ENCODE assay signal across 6 cellular contexts in the genomic region with DNA sequence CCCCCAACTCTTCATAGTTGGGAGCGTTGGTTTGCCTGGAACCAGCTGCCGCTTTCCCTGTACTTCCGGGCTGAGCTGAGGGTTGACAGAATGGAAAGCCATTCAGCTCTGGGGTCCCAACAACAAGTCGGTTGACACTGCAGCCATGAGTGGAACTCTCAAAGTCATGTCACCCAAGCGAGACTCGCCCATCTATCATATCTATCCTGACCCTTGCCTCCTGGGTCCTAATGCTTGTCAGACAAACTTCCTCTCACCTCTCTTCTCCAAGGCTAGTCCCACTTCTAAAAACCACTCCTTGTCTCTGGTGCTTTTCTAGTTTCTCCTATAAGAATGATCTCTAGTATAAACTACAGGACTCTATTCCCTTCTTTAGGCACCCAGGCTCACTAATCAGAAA. TPM values are rescaled to one million over a fixed set of nuclear protein-coding genes. Genes with fewer than 3 reads are reported as not detected.
DNase-seq lines count a peak whose midpoint lies in the region; ATAC-seq, FAIRE-seq and TF ChIP-seq lines count a peak whose summit lies in the region.
"Not testable (repeated sequence)": the region's sequence is repeated elsewhere in the genome, so short reads cannot be mapped to it uniquely, and the experiment has no call there.

No MANE protein-coding gene starts in this region.

- not testable (repeated sequence) for H3K9me2 ChIP-seq in GM23338 (ENCODE audit: insufficient read depth)

- 74% methylated on average over 6 of the region's 6 CpGs; no CpG with 5 or more reads in 1 of the 2 experiments for WGBS in H1 (ENCODE audit: extremely low coverage in 1 of 2, insufficient coverage in 1 of 2, insufficient read length in 1 of 2, insufficient replicate concordance in 2 of 2, low coverage in 1 of 2, low lambda C conversion rate in 2 of 2, missing lambda C conversion rate in 1 of 2), 2 experiments

- not testable (repeated sequence) for H3K9me3 Mint-ChIP-seq in GM23338; endothelial cell (ENCODE audit: unreplicated experiment); nephron
- H3K9me3 Mint-ChIP-seq in WTC11 = peaks cover 26% of the 10 kb centered on the region

- H4K20me1 ChIP-seq in GM23338 (replicated peaks; ENCODE audit: insufficient read depth); H1 (replicated peaks in 1 of 2; ENCODE audit: control insufficient read depth in 1 of 2, insufficient read depth in 2 of 2, low read length in 2 of 2): not testable (repeated sequence)

- not testable (repeated sequence) for H2AK5ac ChIP-seq in H1 (ENCODE audit: low read depth, low read length)

- H3K27me3 Mint-ChIP-seq in GM23338 (ENCODE audit: insufficient read depth, low read depth, poor library complexity) = peaks cover 24% of the 10 kb centered on the region
- H3K27me3 Mint-ChIP-seq in WTC11 (ENCODE audit: low read depth) = peaks cover 58% of the 10 kb centered on the region
- not testable (repeated sequence) for H3K27me3 Mint-ChIP-seq in endothelial cell (ENCODE audit: unreplicated experiment); nephron (ENCODE audit: low read depth)

- POLR2A ChIA-PET in WTC11 (lab: Charles Lee) = not testable (repeated sequence)
- POLR2A ChIA-PET in H1 (lab: Charles Lee; ENCODE audit: partially characterized antibody) = interaction anchor here (1.3 kb wide), 1 partner anchor 45 kb away, joined by 3 read pairs; no protein-coding TSS in a partner anchor

- not testable (repeated sequence) for H2BK5ac ChIP-seq in H1 (ENCODE audit: low read depth, low read length)

- H2BK20ac ChIP-seq in H1 (ENCODE audit: low read length) = not testable (repeated sequence)

- H2BK15ac ChIP-seq in H1 (ENCODE audit: low read length) = not testable (repeated sequence)

- not testable (repeated sequence) for TF ChIP-seq CTCF in GM23338 (conservative IDR thresholded peaks at IDR 0.05; ENCODE audit: low read depth in 2 of 2); WTC11 (IDR thresholded peaks at IDR 0.05); H1 (IDR thresholded peaks at IDR 0.05; ENCODE audit: control extremely low read depth in 1 of 3, insufficient read depth in 1 of 3, low read depth in 1 of 3, low read length in 3 of 3); endothelial cell (IDR thresholded peaks at IDR 0.05; ENCODE audit: unreplicated experiment); nephron (IDR thresholded peaks at IDR 0.05; ENCODE audit: unreplicated experiment in 3 of 3)

- not testable (repeated sequence) for H3K79me2 ChIP-seq in GM23338 (replicated peaks; ENCODE audit: insufficient read depth); H1 (ENCODE audit: control insufficient read depth in 1 of 2, insufficient read depth in 2 of 2, low read length in 2 of 2)

- H3K4me3 Mint-ChIP-seq in GM23338; endothelial cell (ENCODE audit: unreplicated experiment); nephron: not testable (repeated sequence)
- peak overlapping the region; percentile 48; the same call in 1 of the 2 replicates for H3K4me3 Mint-ChIP-seq in WTC11

- H4K91ac ChIP-seq in H1 (replicated peaks; ENCODE audit: insufficient read length, low read length) = not testable (repeated sequence)

- TF ChIP-seq POLR2A in H1 (IDR thresholded peaks at IDR 0.05; ENCODE audit: control extremely low read depth in 1 of 2, low read depth in 2 of 2, low read length in 2 of 2) = not testable (repeated sequence)

- H3K36me3 Mint-ChIP-seq in GM23338 (ENCODE audit: low read depth); endothelial cell (ENCODE audit: low read depth, unreplicated experiment); nephron (ENCODE audit: low read depth): not testable (repeated sequence)
- H3K36me3 Mint-ChIP-seq in WTC11 = peaks cover 13% of the 10 kb centered on the region

- H3K23me2 ChIP-seq in H1 (ENCODE audit: low read depth, low read length) = not testable (repeated sequence)

- ATAC-seq in GM23338, WTC11: not testable (repeated sequence)

- not testable (repeated sequence) for TF ChIP-seq RAD21 in H1 (IDR thresholded peaks at IDR 0.05 in 1 of 2, conservative IDR thresholded peaks at IDR 0.05 in 1 of 2; ENCODE audit: low read depth in 2 of 2, low read length in 2 of 2)

- H3K18ac ChIP-seq in H1 (ENCODE audit: extremely low read depth, low read length) = peak overlapping the region; percentile 24; the same call in 1 of the 2 replicates

- H2BK12ac ChIP-seq in H1 (ENCODE audit: low read depth, low read length) = 0 out of 2 replicates have a peak overlapping the region, but pooled peaks have one; percentile 68

- not testable (repeated sequence) for H3K56ac ChIP-seq in H1 (replicated peaks; ENCODE audit: insufficient read length, low read depth, low read length)

- not testable (repeated sequence) for H3K9me3 ChIP-seq in H1 (ENCODE audit: insufficient read depth in 2 of 2, low read depth in 1 of 2, low read length in 1 of 2); iPS-20b (ENCODE audit: insufficient read depth, low read depth, low read length)

- H3K27ac ChIP-seq in GM23338 (ENCODE audit: low read depth); H1 (ENCODE audit: low read depth, low read length); iPS-20b (ENCODE audit: low read length): not testable (repeated sequence)

- H3K14ac ChIP-seq in H1 (ENCODE audit: insufficient read length) = not testable (repeated sequence)

- H4K8ac ChIP-seq in H1 (ENCODE audit: extremely low read depth, insufficient read depth, low read length) = not testable (repeated sequence)

- H3K9ac ChIP-seq in H1 (replicated peaks in 1 of 4; ENCODE audit: extremely low read depth in 1 of 4, low read depth in 3 of 4, low read length in 3 of 4); iPS-20b (ENCODE audit: low read depth, low read length): not testable (repeated sequence)

- H3K27me3 ChIP-seq in GM23338 (ENCODE audit: insufficient read depth) = peaks cover 11% of the 10 kb centered on the region; the same call in 1 of the 2 replicates
- H3K27me3 ChIP-seq in H1 (replicated peaks in 1 of 4; ENCODE audit: control insufficient read depth in 3 of 4, extremely low read depth in 1 of 4, insufficient read depth in 3 of 4, low read length in 3 of 4) = not testable (repeated sequence)
- H3K27me3 ChIP-seq in iPS-20b (ENCODE audit: insufficient read depth, low read length) = peaks cover 16% of the 10 kb centered on the region; the same call in 1 of the 2 replicates

- not testable (repeated sequence) for H3K36me3 ChIP-seq in GM23338 (ENCODE audit: insufficient read depth); H1 (ENCODE audit: control insufficient read depth in 2 of 4, insufficient read depth in 4 of 4, low read length in 3 of 4); iPS-20b (ENCODE audit: insufficient read depth, low read depth, low read length)

- TF ChIP-seq EP300 in H1 (IDR thresholded peaks at IDR 0.05; ENCODE audit: borderline replicate concordance in 1 of 2, low read depth in 2 of 2, low read length in 2 of 2) = not testable (repeated sequence)

- CTCF ChIA-PET in WTC11 (lab: Charles Lee); H1 (lab: Charles Lee; ENCODE audit: partially characterized antibody): not testable (repeated sequence)

- H3K79me1 ChIP-seq in H1 (ENCODE audit: low read depth, low read length) = not testable (repeated sequence)

- H3K4ac ChIP-seq in H1 (replicated peaks; ENCODE audit: insufficient read length, low read depth, low read length) = not testable (repeated sequence)

- not testable (repeated sequence) for DNase-seq in GM23338 (ENCODE audit: low spot score); WTC11 (ENCODE audit: low spot score); H1 (ENCODE audit: low read depth in 1 of 2, low spot score in 2 of 2); endothelial cell (ENCODE audit: low spot score)

- H3K4me1 ChIP-seq in GM23338 (ENCODE audit: insufficient read depth) = peaks cover 26% of the 10 kb centered on the region
- not testable (repeated sequence) for H3K4me1 ChIP-seq in H1 (replicated peaks in 1 of 4; ENCODE audit: control insufficient read depth in 3 of 4, insufficient read depth in 4 of 4, low read length in 3 of 4); iPS-20b (ENCODE audit: insufficient read depth, low read length)

- H3K4me3 ChIP-seq in GM23338 (peak overlapping the region; percentile 39; the same call in 1 of the 2 replicates), H1 (ENCODE audit: extremely low read depth in 1 of 4, insufficient read depth in 2 of 4, low read depth in 3 of 4, low read length in 4 of 4) (peak overlapping the region in 1 of 4 experiments; percentile 25; a peak in 1 of 8 replicates), iPS-20b (ENCODE audit: low read length) (peak overlapping the region; percentile 46; the same call in 1 of the 2 replicates)

- H3K23ac ChIP-seq in H1 (ENCODE audit: insufficient read length) = not testable (repeated sequence)

- H4K5ac ChIP-seq in H1 (ENCODE audit: insufficient read length, low read depth, low read length) = not testable (repeated sequence)

- not testable (repeated sequence) for H3K27ac Mint-ChIP-seq in GM23338, WTC11
- H3K27ac Mint-ChIP-seq in endothelial cell (ENCODE audit: unreplicated experiment) (peak overlapping the region; percentile 61), nephron (peak overlapping the region in 2 of 3 experiments; percentile 14 to 83)

- not testable (repeated sequence) for H3F3A ChIP-seq in GM23338 (replicated peaks; ENCODE audit: low read depth)

- peak overlapping the region; percentile 74 for H3K4me2 ChIP-seq in GM23338
- H3K4me2 ChIP-seq in H1 (ENCODE audit: insufficient read depth in 1 of 2, low read depth in 2 of 2, low read length in 2 of 2) = peak overlapping the region; percentile 21 to 65; a peak in 2 of 4 replicates

- not testable (repeated sequence) for H2BK120ac ChIP-seq in H1 (replicated peaks; ENCODE audit: low read depth, low read length)

- not testable (repeated sequence) for FAIRE-seq in H1 (lab: Jason Lieb, UNC)

- H2AFZ ChIP-seq in GM23338; H1 (ENCODE audit: low read length): not testable (repeated sequence)

- peaks cover 34% of the 10 kb centered on the region for H3K4me1 Mint-ChIP-seq in GM23338
- peaks cover 39% of the 10 kb centered on the region for H3K4me1 Mint-ChIP-seq in WTC11
- H3K4me1 Mint-ChIP-seq in endothelial cell (ENCODE audit: unreplicated experiment) = peaks cover 49% of the 10 kb centered on the region
- peaks cover 25% of the 10 kb centered on the region for H3K4me1 Mint-ChIP-seq in nephron

RNA-seq across cellular contexts. Expression of gene EIF2S2, which starts 41.1 kb away (rescaled TPM):
- 117 and 124 TPM in 2 replicates for total RNA-seq in GM23338 (2014; rRNA removed; shearing (Covaris generic))
- 190 and 194 TPM in 2 replicates for polyA plus RNA-seq in GM23338 (2016; fragmentation: Nextera tagmentation; extraction: Ambion mirVana)
- 103 to 124 TPM (median 104 TPM) in 3 replicates for total RNA-seq in WTC11 (2021)
- total RNA-seq in H1 (2021; fragmentation: NEBNext Ultra II Directional; extraction: Animal tissue kit (Norgen Biotek cat#: 25700)) = 133 and 142 TPM in 2 replicates
- polyA plus RNA-seq in H1 (2011; rRNA removed) = 39.3 and 59.5 TPM in 2 replicates
- polyA plus RNA-seq in H1 (2011; cell fraction: cytosol; rRNA removed) = 85.8 TPM
- 28.8 TPM for polyA plus RNA-seq in H1 (2011; cell fraction: nucleus; rRNA removed)
- 102 to 153 TPM (median 112 TPM) in 4 replicates for polyA plus RNA-seq in H1 (2012, experiment 1 of 2)
- polyA plus RNA-seq in H1 (2012, experiment 2 of 2) = 16.1 TPM
- 219 TPM for polyA plus RNA-seq in H1 (2013, experiment 1 of 2)
- 221 TPM for polyA plus RNA-seq in H1 (2013, experiment 2 of 2)
- 34.5 and 39.4 TPM in 2 replicates for polyA minus RNA-seq in H1 (2011; rRNA and poly(A)+ RNA removed)
- 28.8 TPM for polyA minus RNA-seq in H1 (2011; cell fraction: cytosol; rRNA and poly(A)+ RNA removed)
- 25.4 TPM for polyA minus RNA-seq in H1 (2011; cell fraction: nucleus; rRNA and poly(A)+ RNA removed)
- 107 TPM for total RNA-seq in endothelial cell (ENCODE audit: unreplicated experiment)
